Comparison of ENCODE assay signal across 30 cellular contexts in the genomic region with DNA sequence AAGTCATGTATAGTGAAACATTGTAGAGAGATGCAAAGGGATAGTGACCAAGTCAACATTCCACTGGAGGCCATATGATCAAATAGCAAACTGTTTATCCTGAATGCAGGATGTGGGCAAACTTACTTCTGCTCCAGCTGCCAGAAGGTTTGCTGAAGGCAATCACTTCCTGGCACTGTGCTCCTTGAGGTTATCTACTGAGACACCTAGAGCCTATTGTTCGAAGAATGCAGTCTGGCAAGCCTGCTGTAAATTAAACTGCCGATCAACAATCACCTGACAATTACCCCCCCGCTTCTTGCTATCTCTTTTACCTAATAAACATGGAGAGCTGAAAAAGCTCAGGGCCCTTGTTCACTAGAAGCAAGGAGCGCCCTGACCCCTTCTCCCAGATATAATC.
DNase-seq lines count a peak whose midpoint lies in the region; ATAC-seq and TF ChIP-seq lines count a peak whose summit lies in the region.
"Had no signal": no experiment of that assay in that cellular context is flagged by ENCODE, and none has a peak within 500 bp of the region (broad histone marks: within the 10 kb centered on the region; RNA-seq: fewer than 3 reads in every experiment).

No MANE protein-coding gene starts in this region.

- peaks cover 3 to 21% of the 10 kb centered on the region in 2 experiments for H3K4me1 ChIP-seq in HCT116 (ENCODE audit: control insufficient read depth in 1 of 2, insufficient read depth in 2 of 2, low read length in 2 of 2)
- no peaks in the 10 kb centered on the region for H3K4me1 ChIP-seq in upper lobe of left lung
- H3K4me1 ChIP-seq in hepatocyte (ENCODE audit: insufficient read depth): no peaks in the 10 kb centered on the region
- H3K4me1 ChIP-seq: BE2C, lower lobe of right lung, psoas muscle, sigmoid colon, stomach had no signal

- no peak for TF ChIP-seq CTCF in HCT116 (IDR thresholded peaks at IDR 0.05 in 2 of 3, conservative IDR thresholded peaks at IDR 0.05 in 1 of 3; ENCODE audit: borderline replicate concordance in 1 of 3, insufficient read depth in 1 of 3, low read depth in 2 of 3, low read length in 2 of 3)
- TF ChIP-seq CTCF in upper lobe of left lung (IDR thresholded peaks at IDR 0.05): no peak
- TF ChIP-seq CTCF in hepatocyte (IDR thresholded peaks at IDR 0.05; ENCODE audit: poor library complexity): no peak

- H3K27ac ChIP-seq in HCT116 (ENCODE audit: low read depth, low read length) (no peak overlapping the region), upper lobe of left lung (no peak overlapping the region), hepatocyte (no peak overlapping the region)
- H3K27ac ChIP-seq: lower lobe of right lung, psoas muscle, sigmoid colon, stomach, VCaP had no signal

- H3K4me3 ChIP-seq in HCT116 (replicated peaks in 1 of 2; ENCODE audit: low read depth in 1 of 2, low read length in 2 of 2): no peak overlapping the region
- H3K4me3 ChIP-seq in upper lobe of left lung: no peak overlapping the region
- no peak overlapping the region for H3K4me3 ChIP-seq in hepatocyte
- H3K4me3 ChIP-seq: K562, lower lobe of right lung, psoas muscle, sigmoid colon, stomach had no signal

- CTCF ChIA-PET in HCT116 (lab: Charles Lee): no interaction called here

- no TSS peak for BruUV-seq in HCT116 (replicated peaks; lab: Mats Ljungman, UMichigan)

- H4K20me1 ChIP-seq in HCT116 (ENCODE audit: insufficient read depth) (no peaks in the 10 kb centered on the region), hepatocyte (ENCODE audit: insufficient read depth, poor library complexity, severe bottlenecking) (no peaks in the 10 kb centered on the region)

- 86 to 92% methylated on average over 4 of the region's 4 CpGs for WGBS in upper lobe of left lung, 2 donors
- WGBS in hepatocyte (ENCODE audit: low lambda C conversion rate, missing lambda C conversion rate): 89% methylated on average over 4 of the region's 4 CpGs

- TF ChIP-seq POLR2A in HCT116 (IDR thresholded peaks at IDR 0.05; ENCODE audit: borderline replicate concordance, extremely low read depth, insufficient read depth, insufficient read length): no peak
- TF ChIP-seq POLR2A in upper lobe of left lung (IDR thresholded peaks at IDR 0.05): no peak

- H3K9me2 ChIP-seq in HCT116 (ENCODE audit: insufficient read depth) (no peaks in the 10 kb centered on the region), hepatocyte (replicated peaks; ENCODE audit: insufficient read depth) (no peaks in the 10 kb centered on the region)

- RAD21 ChIA-PET in HCT116 (lab: Charles Lee; ENCODE audit: low non-redundant PET in 1 of 2, low total read pairs in 2 of 2, uncharacterized antibody in 2 of 2, unreplicated experiment in 2 of 2): no interaction called here

- in situ Hi-C loops in ACHN (cut with HindIII; ENCODE audit: low pct_ligation_motif_present, low pct_unique_long_range_greater_than_20kb, low sequenced_read_pairs) (no loop called here), SK-MEL-5 (cut with HindIII; ENCODE audit: low pct_unique_long_range_greater_than_20kb, low sequenced_read_pairs) (loop anchor here (25.0 kb wide), 1 partner anchor 138 kb away; the partner anchor contains the start of gene B3GALT2)

- H3K36me3 ChIP-seq in HCT116 (ENCODE audit: control insufficient read depth in 1 of 2, insufficient read depth in 2 of 2, low read length in 2 of 2) (no peaks in the 10 kb centered on the region), upper lobe of left lung (no peaks in the 10 kb centered on the region), hepatocyte (replicated peaks; ENCODE audit: insufficient read depth, low read depth) (no peaks in the 10 kb centered on the region)
- H3K36me3 ChIP-seq: BE2C, lower lobe of right lung, sigmoid colon, stomach had no signal

- DNase-seq in ACHN (peak; percentile 21), HCT116 (ENCODE audit: low read depth, low spot score) (no peak), SK-MEL-5 (ENCODE audit: low read depth, low spot score) (peak; percentile 44), glomerular visceral epithelial cell (ENCODE audit: extremely low spot score) (peak; percentile 26), 8988T (no peak), upper lobe of left lung (no peak), HCEC 1CT (no peak), hepatocyte (ENCODE audit: low spot score) (no peak)
- DNase-seq: activated CD4-positive, alpha-beta T cell treated with anti-CD3 and anti-CD28 coated beads for 4 hours; activated CD8-positive, alpha-beta T cell treated with anti-CD3 and anti-CD28 coated beads, Interleukin-2, amount 10 ng/mL, durations not matched to agents 7 days and 5 days; activated naive CD4-positive, alpha-beta T cell treated with anti-CD3 and anti-CD28 coated beads, Interleukin-2, amount 50 U/mL, for 16 hours; amygdala; BE2C; CD8-positive, alpha-beta T cell; DMS 273 treated with DMSO at 0.1 percent for 48 hours; lower lobe of right lung; NCI-H1105; NCI-H1930; NCI-H526; psoas muscle; SHP77 treated with DMSO at 0.1 percent for 48 hours; sigmoid colon; stimulated activated CD4-positive, alpha-beta T cell treated with anti-CD3 and anti-CD28 coated beads, Interleukin-4, amount 100 ng/mL, for 1 hour; stomach; SW 1271; T1000 had no signal

- POLR2A ChIA-PET in HCT116 (lab: Charles Lee): no interaction called here

- H3K27me3 ChIP-seq in HCT116 (ENCODE audit: insufficient read depth, low read length) (no peaks in the 10 kb centered on the region), upper lobe of left lung (no peaks in the 10 kb centered on the region), hepatocyte (no peaks in the 10 kb centered on the region)
- H3K27me3 ChIP-seq: BE2C, sigmoid colon, stomach had no signal

- no peak for TF ChIP-seq EP300 in upper lobe of left lung (IDR thresholded peaks at IDR 0.05)

- H2AFZ ChIP-seq in HCT116 (ENCODE audit: low read depth, low read length, poor library complexity, severe bottlenecking) (no peak overlapping the region), hepatocyte (no peak overlapping the region)

- H3K4me2 ChIP-seq in HCT116 (ENCODE audit: low read length): no peak overlapping the region
- H3K4me2 ChIP-seq in hepatocyte: no peak overlapping the region

- no peak overlapping the region for H3K9ac ChIP-seq in HCT116 (ENCODE audit: low read length)

- intact Hi-C loops in HCT116 (cut with micrococcal nuclease): no loop called here

- H3K79me2 ChIP-seq in HCT116 (ENCODE audit: insufficient read depth, low read length) (no peaks in the 10 kb centered on the region), hepatocyte (no peaks in the 10 kb centered on the region)

- TF ChIP-seq RAD21 in HCT116 (IDR thresholded peaks at IDR 0.05; ENCODE audit: low read depth): no peak

- ATAC-seq in HCT116: no peak
- ATAC-seq in upper lobe of left lung (ENCODE audit: low FRiP score in 2 of 2): no peak
- ATAC-seq: activated CD8-positive, alpha-beta T cell treated with anti-CD3 and anti-CD28 coated beads, Interleukin-2, amount 10 ng/mL, durations not matched to agents 7 days and 5 days; activated T-helper 17 cell treated with anti-CD3 and anti-CD28 coated beads, Interleukin-2, amount 50 U/mL, for 72 hours; CD8-positive, alpha-beta T cell; K562; lower lobe of right lung; Panc1; psoas muscle had no signal

- H3K9me3 ChIP-seq in HCT116 (ENCODE audit: control insufficient read depth in 1 of 2, insufficient read depth in 1 of 2, low read depth in 1 of 2, low read length in 2 of 2): 0 out of 4 replicates have a peak, but pooled peaks cover 0 to 8% of the 10 kb centered on the region in 2 experiments
- no peaks in the 10 kb centered on the region for H3K9me3 ChIP-seq in upper lobe of left lung
- peaks cover 5% of the 10 kb centered on the region for H3K9me3 ChIP-seq in hepatocyte (ENCODE audit: low read depth)
- H3K9me3 ChIP-seq: BE2C, sigmoid colon had no signal

TF ChIP-seq in HCT116, 20 proteins besides CTCF, POLR2A, EP300 and RAD21:
- peak; percentile 49; the same call in 1 of the 2 replicates for TF ChIP-seq CBX3 (IDR thresholded peaks at IDR 0.05; ENCODE audit: low read depth)
- TF ChIP-seq EGR1 (IDR thresholded peaks at IDR 0.05; ENCODE audit: low read depth): no peak
- no peak for TF ChIP-seq SIN3A (IDR thresholded peaks at IDR 0.05; ENCODE audit: low read depth)
- TF ChIP-seq ZNF274 (IDR thresholded peaks at IDR 0.05; ENCODE audit: low read depth, low read length): no peak

Comparison
In these comparisons a context has a peak if more than half of its experiments do, and no peak if none do; other contexts are left out.
1. DNase-seq: peak in ACHN (single experiment), SK-MEL-5 (single experiment) and glomerular visceral epithelial cell (single experiment); none in HCT116 (single experiment), 8988T (single experiment), upper lobe of left lung (0 of 2), HCEC 1CT (single experiment) and hepatocyte (single experiment).